ENCODE assay signal across 9 cellular contexts in genomic region chr4:4502694-4503311, GRCh38. TPM values are rescaled to one million over a fixed set of nuclear protein-coding genes. Genes with fewer than 3 reads are reported as not detected.
DNase-seq lines count a peak whose midpoint lies in the region; ATAC-seq and TF ChIP-seq lines count a peak whose summit lies in the region.
"Had no signal": no experiment of that assay in that cellular context is flagged by ENCODE, and none has a peak within 500 bp of the region (broad histone marks: within the 10 kb centered on the region; RNA-seq: fewer than 3 reads in every experiment).

No MANE protein-coding gene starts in this region.

- intact Hi-C loops in upper lobe of right lung (cut with DNase I), result no loop called here

- H3K27me3 ChIP-seq in fibroblast of lung (ENCODE audit: control insufficient read depth, insufficient read depth, low read length), result no peaks in the 10 kb centered on the region
- H3K27me3 ChIP-seq in upper lobe of right lung, result no peaks in the 10 kb centered on the region

- H3K79me2 ChIP-seq in fibroblast of lung (ENCODE audit: control insufficient read depth, insufficient read depth, low read length), result peaks cover 3% of the 10 kb centered on the region

- H3K9me3 ChIP-seq in T-helper 17 cell (ENCODE audit: control insufficient read depth, low read length, poor library complexity, severe bottlenecking) (no peaks in the 10 kb centered on the region), fibroblast of lung (ENCODE audit: control insufficient read depth, insufficient read depth, low read depth, low read length) (no peaks in the 10 kb centered on the region), upper lobe of right lung (no peaks in the 10 kb centered on the region)

- peak; percentile 33 for DNase-seq in activated naive CD4-positive, alpha-beta T cell treated with Interleukin-2 at 50 U/mL for 16 hours
- no peak for DNase-seq in activated naive CD4-positive, alpha-beta T cell (lab: John Stamatoyannopoulos, UW)
- no peak for DNase-seq in T-helper 17 cell
- peak; percentile 61 to 77 for DNase-seq in fibroblast of lung (ENCODE audit: low read depth in 2 of 2)
- DNase-seq in upper lobe of right lung, result no peak
- no peak for DNase-seq in NCI-H1092 (lab: John Stamatoyannopoulos, UW)
- DNase-seq in SW480 (ENCODE audit: low spot score), result no peak
- DNase-seq in amniotic stem cell (lab: John Stamatoyannopoulos, UW), result no peak

- H3K9ac ChIP-seq in fibroblast of lung (ENCODE audit: insufficient read depth, low read length), result no peak overlapping the region

- no peak overlapping the region for H2AFZ ChIP-seq in fibroblast of lung (ENCODE audit: low read length)

- H3K27me3 Mint-ChIP-seq in T-helper 17 cell, result no peaks in the 10 kb centered on the region

- H3K27ac ChIP-seq in fibroblast of lung (ENCODE audit: insufficient read depth, low read length) (no peak overlapping the region), upper lobe of right lung (no peak overlapping the region)
- H3K27ac ChIP-seq: epithelial cell of prostate had no signal

- ATAC-seq in T-helper 17 cell (peak; percentile 94), upper lobe of right lung (peak; percentile 52)

- no peaks in the 10 kb centered on the region for H3K36me3 Mint-ChIP-seq in T-helper 17 cell (ENCODE audit: low read depth)

- peaks cover 13% of the 10 kb centered on the region for H3K4me1 Mint-ChIP-seq in T-helper 17 cell

- H3K4me1 ChIP-seq in fibroblast of lung (ENCODE audit: control insufficient read depth, extremely low read depth, insufficient read depth, low read length), result no peaks in the 10 kb centered on the region
- peaks cover 6% of the 10 kb centered on the region for H3K4me1 ChIP-seq in upper lobe of right lung

- peak overlapping the region; percentile 88 for H3K27ac Mint-ChIP-seq in T-helper 17 cell

- H3K4me3 ChIP-seq in fibroblast of lung (replicated peaks in 1 of 4; ENCODE audit: control extremely low read depth in 1 of 4, insufficient read depth in 1 of 4, low read depth in 3 of 4, low read length in 4 of 4), result peak overlapping the region in 1 of 4 experiments; percentile 44
- H3K4me3 ChIP-seq in upper lobe of right lung, result no peak overlapping the region

- H4K20me1 ChIP-seq in fibroblast of lung (ENCODE audit: control insufficient read depth, extremely low read depth, insufficient read depth, low read length), result no peaks in the 10 kb centered on the region

- H3K4me2 ChIP-seq in fibroblast of lung (ENCODE audit: extremely low read depth, insufficient read depth, low read length), result peak overlapping the region; percentile 4

- peak overlapping the region; percentile 88 for H3K4me3 Mint-ChIP-seq in T-helper 17 cell

- H3K36me3 ChIP-seq in fibroblast of lung (ENCODE audit: control insufficient read depth, insufficient read depth, low read length), result no peaks in the 10 kb centered on the region
- H3K36me3 ChIP-seq in upper lobe of right lung, result no peaks in the 10 kb centered on the region

- TF ChIP-seq CTCF in fibroblast of lung (conservative IDR thresholded peaks at IDR 0.05 in 1 of 2, IDR thresholded peaks at IDR 0.05 in 1 of 2; ENCODE audit: low read depth in 1 of 2, low read length in 2 of 2) (no peak), upper lobe of right lung (IDR thresholded peaks at IDR 0.05) (no peak)

RNA-seq across cellular contexts. Expression of gene STX18, which starts 39.0 kb away (rescaled TPM):
- total RNA-seq in T-helper 17 cell, result 10 to 100 TPM; 21.7 to 27.8 TPM
- 22.6 and 27.4 TPM in 2 replicates for total RNA-seq in fibroblast of lung
- polyA plus RNA-seq in fibroblast of lung, result 28.2 and 32.2 TPM in 2 replicates
- polyA plus RNA-seq in fibroblast of lung (2012), result 24.2 and 28.4 TPM in 2 replicates
- 12.4 and 14.2 TPM in 2 replicates for polyA minus RNA-seq in fibroblast of lung (ENCODE audit: low replicate concordance)
- total RNA-seq in upper lobe of right lung, result 22.1 TPM

Comparison
In these comparisons a context has a peak if more than half of its experiments do, and no peak if none do; other contexts are left out.
1. DNase-seq: peak in activated naive CD4-positive, alpha-beta T cell treated with Interleukin-2 at 50 U/mL for 16 hours (single experiment) and fibroblast of lung (2 of 2); none in activated naive CD4-positive, alpha-beta T cell (0 of 4), T-helper 17 cell (0 of 3), upper lobe of right lung (single experiment), NCI-H1092 (single experiment), SW480 (single experiment) and amniotic stem cell (single experiment).